ENCODE assay signal across 8 cellular contexts in genomic region chr14:73458219-73458976, GRCh38. TPM values are rescaled to one million over a fixed set of nuclear protein-coding genes. Genes with fewer than 3 reads are reported as not detected.
DNase-seq lines count a peak whose midpoint lies in the region; ATAC-seq and TF ChIP-seq lines count a peak whose summit lies in the region.

Gene NUMB (minus strand): TSS chr14:73458546. CDS start chr14:73355751, 102,795 bp downstream.

- ATAC-seq in GM21619 (IDR thresholded peaks at IDR 0.05; ENCODE audit: unreplicated experiment) = peak; percentile 88

- H3K4me2 ChIP-seq in PC-9 = peak within 1 kb of the TSS; percentile 81

- no TSS peak for BruUV-seq in PC-9 (replicated peaks; lab: Mats Ljungman, UMichigan)

- no peaks in the 10 kb centered on the region for H3K36me3 ChIP-seq in PC-9 (ENCODE audit: low read depth)

- peaks cover 30% of the 10 kb centered on the region for H3K4me1 ChIP-seq in PC-9 (replicated peaks; ENCODE audit: insufficient read depth)

- no peaks in the 10 kb centered on the region for H3K27me3 ChIP-seq in PC-9 (ENCODE audit: insufficient read depth, low read depth)

- intact Hi-C loops in PC-9 (cut with micrococcal nuclease; ENCODE audit: unreplicated experiment) = loop anchor here (5.0 kb wide), 1 partner anchor 161 kb away; no protein-coding TSS in a partner anchor

- POLR2A ChIA-PET in PC-9 (lab: Charles Lee; ENCODE audit: unreplicated experiment) = interaction anchor here (0.9 to 1.2 kb wide), 2 partner anchors 32 to 322 kb away, joined by 3 to 11 read pairs; partner anchors contain the start of genes PSEN1 and RIOX1

- peak within 1 kb of the TSS; percentile 97 for H2AFZ ChIP-seq in PC-9

- H3K27ac ChIP-seq in PC-9 = 0 out of 2 replicates have a peak within 1 kb of the TSS, but pooled peaks have one; percentile 18

- H3F3A ChIP-seq in PC-9 (ENCODE audit: insufficient read depth, low read depth) = 0 out of 2 replicates have a peak, but pooled peaks cover 5% of the 10 kb centered on the region

- no peaks in the 10 kb centered on the region for H3K9me2 ChIP-seq in PC-9 (ENCODE audit: insufficient read depth)

- H3K4me3 ChIP-seq in Jurkat, Clone E6-1 (ENCODE audit: low read length) = peak within 1 kb of the TSS; percentile 87
- H3K4me3 ChIP-seq in PC-9 (peak within 1 kb of the TSS; percentile 86), epithelial cell of proximal tubule (ENCODE audit: low read depth, low read length) (peak within 1 kb of the TSS; percentile 90)

- H3K79me2 ChIP-seq in PC-9 (ENCODE audit: low read depth) = peaks cover 48% of the 10 kb centered on the region

- peaks cover 14% of the 10 kb centered on the region; the same call in 1 of the 2 replicates for H4K20me1 ChIP-seq in PC-9 (ENCODE audit: insufficient read depth)

- TF ChIP-seq CTCF in PC-9 (conservative IDR thresholded peaks at IDR 0.05) (no peak), epithelial cell of proximal tubule (conservative IDR thresholded peaks at IDR 0.05; ENCODE audit: low read depth, low read length) (no peak)

- CTCF ChIA-PET in PC-9 (lab: Charles Lee) = interaction anchor here (0.5 to 0.7 kb wide), 4 partner anchors 140 to 399 kb away, joined by 3 read pairs; no protein-coding TSS in a partner anchor

- H3K9me3 ChIP-seq in PC-9 (ENCODE audit: insufficient read depth, low read depth) = no peaks in the 10 kb centered on the region

- DNase-seq in DMS153 treated with DMSO at 0.1 percent for 48 hours (lab: John Stamatoyannopoulos, UW; ENCODE audit: unreplicated experiment) = peak; percentile 100
- DNase-seq in Jurkat, Clone E6-1 (ENCODE audit: low read depth, low spot score) = peak; percentile 100
- DNase-seq in PC-9 = peak; percentile 97 to 99
- DNase-seq in activated T-cell treated with anti-CD3 and anti-CD28 coated beads, Interleukin-2, amount 50 U/mL, for 1 hour = peak; percentile 88
- peak; percentile 100 for DNase-seq in epithelial cell of proximal tubule (ENCODE audit: low read depth)
- DNase-seq in mucosa of gallbladder (ENCODE audit: low spot score) = peak; percentile 99
- peak; percentile 95 to 96 for DNase-seq in stimulated activated CD8-positive, alpha-beta memory T cell treated with anti-CD3 and anti-CD28 coated beads, Interleukin-4, amount 100 ng/mL, for 4 hours (ENCODE audit: low read depth in 2 of 2, low spot score in 1 of 2)

RNA-seq across cellular contexts. Expression of gene NUMB, which starts in this region (rescaled TPM):
- 30.4 TPM for polyA plus RNA-seq in Jurkat, Clone E6-1 (2012; ENCODE audit: insufficient read depth, insufficient read length)
- total RNA-seq in PC-9 (2021) (59.2 and 64.5 TPM in 2 replicates), epithelial cell of proximal tubule (22.2 and 23.1 TPM in 2 replicates), mucosa of gallbladder (117 TPM)

Comparison
In these comparisons a context has a peak if more than half of its experiments do, and no peak if none do; other contexts are left out.
1. Peak in every context shown above with its lines: DNase-seq, ATAC-seq, H3K4me3 ChIP-seq and H3K27ac ChIP-seq.